In genomic region chr3:161474691-161475090, GRCh38 we compare ENCODE assay signal across 33 cellular contexts. TPM values are rescaled to one million over a fixed set of nuclear protein-coding genes. Genes with fewer than 3 reads are reported as not detected.
"Had no signal": no experiment of that assay in that cellular context is flagged by ENCODE, and none has a peak within 500 bp of the region (broad histone marks: within the 10 kb centered on the region; RNA-seq: fewer than 3 reads in every experiment).

No MANE protein-coding gene starts in this region.

- DNase-seq: activated CD4-positive, alpha-beta T cell treated with anti-CD3 and anti-CD28 coated beads, Interleukin-2, amount 50 U/mL, for 1 hour; activated CD4-positive, CD25-positive, alpha-beta regulatory T cell treated with anti-CD3 and anti-CD28 coated beads, Interleukin-2, amount 50 U/mL, for 72 hours; activated CD8-positive, alpha-beta memory T cell treated with anti-CD3 and anti-CD28 coated beads, Interleukin-2, amount 10 ng/mL, durations not matched to agents 7 days and 5 days; activated CD8-positive, alpha-beta T cell treated with anti-CD3 and anti-CD28 coated beads, Interleukin-2, amount 10 ng/mL, durations not matched to agents 7 days and 5 days; activated effector memory CD4-positive, alpha-beta T cell treated with Interleukin-2 at 50 U/mL for 16 hours; activated naive CD4-positive, alpha-beta T cell treated with Interleukin-2 at 50 U/mL for 16 hours; aorta; cortex of kidney; endodermal cell; foreskin fibroblast; hippocampal formation; immature natural killer cell; kidney; left colon; mammary epithelial cell; ovary; right lobe of liver; stimulated activated CD4-positive, alpha-beta T cell treated with anti-CD3 and anti-CD28 coated beads, Interleukin-2, amount 100 ng/mL, for 48 hours; stimulated activated naive CD4-positive, alpha-beta T cell treated with Interleukin-2 at 50 U/mL for 16 hours; T-helper 17 cell; T1000 had no signal

RNA-seq across cellular contexts. Expression of gene OTOL1, which starts 21.9 kb away (rescaled TPM):
- total RNA-seq: activated CD8-positive, alpha-beta memory T cell treated with anti-CD3 and anti-CD28 coated beads, Interleukin-2, amount 10 ng/mL, durations not matched to agents 7 days and 5 days; activated CD8-positive, alpha-beta T cell treated with anti-CD3 and anti-CD28 coated beads, Interleukin-2, amount 10 ng/mL, durations not matched to agents 7 days and 5 days; adrenal gland; aorta; cardiac muscle cell; chondrocyte; endodermal cell; esophagus mucosa; kidney; left colon; liver; mammary epithelial cell; mucosa of gallbladder; ovary; progenitor cell of endocrine pancreas; renal cortical epithelial cell; right lobe of liver; skeletal muscle tissue; T-helper 17 cell; temporal lobe; tibial nerve; ureter had no signal
- polyA plus RNA-seq: adrenal gland, aorta, cardiac muscle cell, immature natural killer cell, liver, mammary epithelial cell, ovary had no signal
